10 cellular contexts compared by ENCODE assay signal in genomic region chr17:50868594-50868993, GRCh38. TPM values are rescaled to one million over a fixed set of nuclear protein-coding genes. Genes with fewer than 3 reads are reported as not detected.
DNase-seq lines count a peak whose midpoint lies in the region; ATAC-seq and TF ChIP-seq lines count a peak whose summit lies in the region.
"Had no signal": no experiment of that assay in that cellular context is flagged by ENCODE, and none has a peak within 500 bp of the region (broad histone marks: within the 10 kb centered on the region; RNA-seq: fewer than 3 reads in every experiment).

No MANE protein-coding gene starts in this region.

- no peak overlapping the region for H3K4me2 ChIP-seq in mesenchymal stem cell (ENCODE audit: low read length, poor library complexity, severe bottlenecking)

- H2BK15ac ChIP-seq in mesenchymal stem cell (ENCODE audit: low read depth, poor library complexity, severe bottlenecking), result no peak overlapping the region

- ATAC-seq in body of pancreas, result no peak

- H2AFZ ChIP-seq in mesenchymal stem cell (ENCODE audit: low read depth, low read length), result no peak overlapping the region

- no peak overlapping the region for H2AK5ac ChIP-seq in mesenchymal stem cell (ENCODE audit: low read length, severe bottlenecking)

- no peak overlapping the region for H4K8ac ChIP-seq in mesenchymal stem cell (ENCODE audit: low read length)

- H3K9me3 ChIP-seq in cardiac muscle cell (ENCODE audit: low read depth), result no peaks in the 10 kb centered on the region
- no peaks in the 10 kb centered on the region for H3K9me3 ChIP-seq in body of pancreas
- no peaks in the 10 kb centered on the region for H3K9me3 ChIP-seq in mesenchymal stem cell (ENCODE audit: control insufficient read depth, low read length)
- H3K9me3 ChIP-seq in transverse colon, result no peaks in the 10 kb centered on the region

- no peak for TF ChIP-seq POLR2A in body of pancreas (IDR thresholded peaks at IDR 0.05)
- TF ChIP-seq POLR2A in transverse colon (IDR thresholded peaks at IDR 0.05), result no peak

- H3K27ac ChIP-seq in cardiac muscle cell, result peak overlapping the region; percentile 98
- peak overlapping the region; percentile 42 to 100 (median 99) for H3K27ac ChIP-seq in body of pancreas
- H3K27ac ChIP-seq in mesenchymal stem cell (ENCODE audit: low read length, poor library complexity, severe bottlenecking), result no peak overlapping the region
- H3K27ac ChIP-seq in transverse colon, result peak overlapping the region; percentile 98 to 100 (median 99)

- H2BK120ac ChIP-seq in mesenchymal stem cell (ENCODE audit: low read depth, low read length), result no peak overlapping the region

- no peaks in the 10 kb centered on the region for H3K79me1 ChIP-seq in mesenchymal stem cell (replicated peaks; ENCODE audit: low read length, poor library complexity, severe bottlenecking)

- intact Hi-C loops in cardiac septum (cut with DNase I) (loop anchor here (10.0 kb wide), 1 partner anchor 256 kb away; the partner anchor contains the start of gene SPAG9), body of pancreas (cut with DNase I) (no loop called here), transverse colon (cut with DNase I; ENCODE audit: low total_unique reads) (loop anchor here (5.0 kb wide), 1 partner anchor 34 kb away; no protein-coding TSS in a partner anchor)

- H3K18ac ChIP-seq in mesenchymal stem cell (ENCODE audit: low read depth in 1 of 2, low read length in 2 of 2), result no peak overlapping the region

- no peak for TF ChIP-seq EP300 in transverse colon (IDR thresholded peaks at IDR 0.05; ENCODE audit: low read depth)

- DNase-seq in cardiac muscle cell (ENCODE audit: low read depth in 1 of 2, low spot score in 1 of 2) (no peak), cardiac septum (ENCODE audit: low spot score) (no peak), body of pancreas (no peak), mesenchymal stem cell (no peak), transverse colon (no peak), kidney glomerular epithelial cell (lab: John Stamatoyannopoulos, UW) (no peak), HPDE6-E6E7 (ENCODE audit: extremely low spot score) (no peak), NOMO-1 treated with DMSO at 0.1 percent for 48 hours (lab: John Stamatoyannopoulos, UW; ENCODE audit: unreplicated experiment) (no peak)
- DNase-seq: COR-L47 had no signal

- H2BK12ac ChIP-seq in mesenchymal stem cell (ENCODE audit: low read length in 2 of 2), result no peak overlapping the region

- H3K9ac ChIP-seq in mesenchymal stem cell (ENCODE audit: low read length), result peak overlapping the region; percentile 97

- TF ChIP-seq CTCF in cardiac muscle cell (IDR thresholded peaks at IDR 0.05; ENCODE audit: low read depth, low read length) (no peak), body of pancreas (IDR thresholded peaks at IDR 0.05) (no peak), transverse colon (IDR thresholded peaks at IDR 0.05) (no peak)

- H4K91ac ChIP-seq in mesenchymal stem cell (ENCODE audit: low read length), result no peak overlapping the region

- in situ Hi-C loops in transverse colon (cut with MboI; ENCODE audit: low pct_ligation_motif_present in 1 of 4, low pct_unique_long_range_greater_than_20kb in 1 of 4, low sequenced_read_pairs in 3 of 4), result loop anchor here in 2 of 4 donors (25.0 kb wide), 1 partner anchor 294 kb away; the partner anchor contains the start of genes NME1 (in 2 of the 2) and NME2 (in 2 of the 2)

- no peak overlapping the region for H2BK5ac ChIP-seq in mesenchymal stem cell (ENCODE audit: low read depth, low read length, poor library complexity, severe bottlenecking)

- H3K23ac ChIP-seq in mesenchymal stem cell (ENCODE audit: low read length in 2 of 2), result no peak overlapping the region

- H3K4me1 ChIP-seq in cardiac muscle cell (ENCODE audit: low read depth) (peaks cover 17% of the 10 kb centered on the region), body of pancreas (peaks cover 35% of the 10 kb centered on the region), mesenchymal stem cell (ENCODE audit: control insufficient read depth, insufficient read depth, low read depth, low read length) (no peaks in the 10 kb centered on the region), transverse colon (peaks cover 0 to 46% (median 10%) of the 10 kb centered on the region in 4 donors)

- H3K36me3 ChIP-seq in cardiac muscle cell (no peaks in the 10 kb centered on the region), body of pancreas (replicated peaks in 1 of 2; ENCODE audit: insufficient read depth in 1 of 2, low read depth in 2 of 2) (no peaks in the 10 kb centered on the region), mesenchymal stem cell (ENCODE audit: control insufficient read depth in 1 of 2, insufficient read depth in 2 of 2, low read depth in 1 of 2, low read length in 2 of 2) (peaks cover 0 to 4% of the 10 kb centered on the region in 2 experiments), transverse colon (no peaks in the 10 kb centered on the region)

- H3K4me3 ChIP-seq in cardiac muscle cell, result peak overlapping the region; percentile 58
- no peak overlapping the region for H3K4me3 ChIP-seq in body of pancreas
- peak overlapping the region in 1 of 2 experiments; percentile 81 for H3K4me3 ChIP-seq in mesenchymal stem cell (ENCODE audit: insufficient read depth in 1 of 2, low read depth in 1 of 2, low read length in 2 of 2)
- peak overlapping the region in 2 of 4 donors; percentile 96 to 100 for H3K4me3 ChIP-seq in transverse colon

- no peak overlapping the region for H3K14ac ChIP-seq in mesenchymal stem cell (ENCODE audit: low read length in 2 of 2)

- WGBS in body of pancreas, 2 donors, result 7 to 25% methylated on average over 1 of the region's 1 CpG
- no CpG with 5 or more reads among the region's 1 CpG for WGBS in mesenchymal stem cell
- WGBS in transverse colon (ENCODE audit: low coverage in 1 of 2), 2 donors, result 17 to 36% methylated on average over 1 of the region's 1 CpG

- H3K27me3 ChIP-seq in cardiac muscle cell, result no peaks in the 10 kb centered on the region
- H3K27me3 ChIP-seq in body of pancreas, result no peaks in the 10 kb centered on the region
- H3K27me3 ChIP-seq in mesenchymal stem cell (ENCODE audit: control insufficient read depth in 1 of 2, insufficient read depth in 1 of 2, low read length in 2 of 2), result no peaks in the 10 kb centered on the region
- no peaks in the 10 kb centered on the region for H3K27me3 ChIP-seq in transverse colon

- no peak overlapping the region for H3K4ac ChIP-seq in mesenchymal stem cell (ENCODE audit: low read depth in 1 of 2, low read length in 2 of 2)

RNA-seq across cellular contexts. Expression of gene TOB1, which starts 2.4 kb away (rescaled TPM):
- total RNA-seq in cardiac muscle cell, result 17.1 and 35.4 TPM in 2 replicates
- 29.9 and 46.1 TPM in 2 replicates for polyA plus RNA-seq in cardiac muscle cell
- 71.1 TPM for total RNA-seq in cardiac septum
- 10 to 100 TPM; 36.8 to 46.1 TPM for total RNA-seq in body of pancreas
- polyA plus RNA-seq in mesenchymal stem cell (2013, experiment 1 of 2), result 78.1 TPM
- polyA plus RNA-seq in mesenchymal stem cell (2013, experiment 2 of 2), result 81.9 TPM
- total RNA-seq in transverse colon, result 10 to 100 TPM; 69.1 to 88.3 (median 75.5) TPM

RNA-seq across cellular contexts. Expression of gene WFIKKN2, which starts 33.2 kb away (rescaled TPM):
- total RNA-seq in cardiac muscle cell, result 0.18 TPM in 1 of 2 replicates, not detected in the other
- polyA plus RNA-seq in cardiac muscle cell, result 0.34 and 0.40 TPM in 2 replicates
- total RNA-seq in cardiac septum, result 0.19 TPM
- total RNA-seq in body of pancreas, result under 1 TPM; 0.26 to 0.66 TPM
- polyA plus RNA-seq in mesenchymal stem cell (2013, experiment 1 of 2), result not detected
- not detected for polyA plus RNA-seq in mesenchymal stem cell (2013, experiment 2 of 2)
- not detected for total RNA-seq in transverse colon
- total RNA-seq: bronchial epithelial cell had no signal
